Comparison of ENCODE assay signal across 8 cellular contexts in genomic region chr1:175191654-175192053, GRCh38. TPM values are rescaled to one million over a fixed set of nuclear protein-coding genes. Genes with fewer than 3 reads are reported as not detected.
DNase-seq lines count a peak whose midpoint lies in the region; ATAC-seq, FAIRE-seq and TF ChIP-seq lines count a peak whose summit lies in the region.

No MANE protein-coding gene starts in this region.

- H3K4me1 Mint-ChIP-seq in H9, result peaks cover 8 to 11% of the 10 kb centered on the region in 2 experiments; a peak in 3 of 4 replicates
- peaks cover 4% of the 10 kb centered on the region for H3K4me1 Mint-ChIP-seq in neural crest cell

- no peak overlapping the region for H3K4ac ChIP-seq in H9 (ENCODE audit: low read depth, low read length)

- H3K56ac ChIP-seq in H9 (ENCODE audit: insufficient read length, low read depth, low read length), result no peak overlapping the region

- H2AK5ac ChIP-seq in H9 (ENCODE audit: insufficient read length, low read length), result no peak overlapping the region

- no peak overlapping the region for H3K9ac ChIP-seq in H9 (ENCODE audit: extremely low read depth, insufficient read length, low read length)

- peak overlapping the region; percentile 60; the same call in 1 of the 2 replicates for H3K4me3 ChIP-seq in SJCRH30
- peak overlapping the region; percentile 47 to 75 for H3K4me3 ChIP-seq in esophagus (ENCODE audit: low read depth in 1 of 2, low read length in 2 of 2)

- H3K23ac ChIP-seq in H9 (ENCODE audit: insufficient read length, low read depth, low read length), result no peak overlapping the region

- no peak for TF ChIP-seq POLR2A in H54 (IDR thresholded peaks at IDR 0.05; ENCODE audit: low read depth, low read length)

- peak; percentile 58 for DNase-seq in DMS53 (lab: John Stamatoyannopoulos, UW)
- DNase-seq in H9, result no peak
- no peak for DNase-seq in SJCRH30
- DNase-seq in neural crest cell (ENCODE audit: low read depth, low spot score), result no peak
- DNase-seq in epidermal melanocyte (ENCODE audit: insufficient read length, low spot score), result no peak
- DNase-seq in H54 (ENCODE audit: insufficient read length, low spot score), result no peak

- no CpG with 5 or more reads among the region's 7 CpGs for WGBS in H9 (ENCODE audit: extremely low coverage, insufficient read length, low lambda C conversion rate)
- WGBS in esophagus, 2 donors, result 6 to 7% methylated on average over 7 of the region's 7 CpGs

- H3K27me3 ChIP-seq in H9 (ENCODE audit: insufficient read depth, low read length) (peaks cover 2% of the 10 kb centered on the region; the same call in 1 of the 2 replicates), SJCRH30 (no peaks in the 10 kb centered on the region), esophagus (ENCODE audit: control insufficient read depth in 1 of 2, insufficient read depth in 2 of 2, low read length in 2 of 2) (peaks cover 0 to 3% of the 10 kb centered on the region in 2 donors)

- H3K27ac Mint-ChIP-seq in H9, result no peak overlapping the region
- H3K27ac Mint-ChIP-seq in neural crest cell (ENCODE audit: unreplicated experiment), result no peak overlapping the region

- no peaks in the 10 kb centered on the region for H4K20me1 ChIP-seq in H9 (ENCODE audit: control insufficient read depth, insufficient read depth, insufficient read length)

- H3K4me3 Mint-ChIP-seq in H9 (peak overlapping the region; percentile 77 to 92), neural crest cell (peak overlapping the region; percentile 88)

- no peak for FAIRE-seq in H54 (lab: Jason Lieb, UNC)

- no peaks in the 10 kb centered on the region for H3K36me3 Mint-ChIP-seq in H9 (ENCODE audit: insufficient read depth in 1 of 3, low read depth in 3 of 3)
- no peaks in the 10 kb centered on the region for H3K36me3 Mint-ChIP-seq in neural crest cell (ENCODE audit: low read depth)

- H3K27me3 Mint-ChIP-seq in H9 (ENCODE audit: low read depth) (peaks cover 30% of the 10 kb centered on the region), neural crest cell (ENCODE audit: low read depth) (peaks cover 66% of the 10 kb centered on the region)

- TF ChIP-seq CTCF in H9 (conservative IDR thresholded peaks at IDR 0.05), result no peak
- TF ChIP-seq CTCF in neural crest cell (conservative IDR thresholded peaks at IDR 0.05), result no peak

- no peak overlapping the region for H2BK15ac ChIP-seq in H9 (ENCODE audit: low read depth, low read length)

- H3K36me3 ChIP-seq in SJCRH30, result no peaks in the 10 kb centered on the region
- H3K36me3 ChIP-seq in esophagus (ENCODE audit: control insufficient read depth in 2 of 2, insufficient read depth in 2 of 2, low read length in 1 of 2), result no peaks in the 10 kb centered on the region

- no peaks in the 10 kb centered on the region for H3K79me2 ChIP-seq in H9 (ENCODE audit: insufficient read depth, low read length)

- no peak for ATAC-seq in HG03159 (IDR thresholded peaks at IDR 0.05; ENCODE audit: unreplicated experiment)

- no peak overlapping the region for H4K5ac ChIP-seq in H9 (ENCODE audit: insufficient read length, low read depth, low read length)

- H3K79me1 ChIP-seq in H9 (ENCODE audit: insufficient read depth, low read depth, low read length, poor library complexity, severe bottlenecking), result no peaks in the 10 kb centered on the region

- no peak overlapping the region for H4K8ac ChIP-seq in H9 (replicated peaks; ENCODE audit: insufficient read length, low read depth, low read length)

- H2BK5ac ChIP-seq in H9 (ENCODE audit: insufficient read length, low read length), result no peak overlapping the region

- H3T11ph ChIP-seq in H9 (ENCODE audit: low read length), result no peak overlapping the region

- H3K9me3 Mint-ChIP-seq in H9, result no peaks in the 10 kb centered on the region
- H3K9me3 Mint-ChIP-seq in neural crest cell, result no peaks in the 10 kb centered on the region

- no peak overlapping the region for H3K27ac ChIP-seq in H9 (ENCODE audit: insufficient read length, low read depth, low read length)
- H3K27ac ChIP-seq in SJCRH30, result no peak overlapping the region
- peak overlapping the region; percentile 82 to 85 for H3K27ac ChIP-seq in esophagus (ENCODE audit: low read depth in 2 of 2, low read length in 1 of 2)

- H2BK120ac ChIP-seq in H9 (ENCODE audit: low read depth, low read length, poor library complexity, severe bottlenecking), result no peak overlapping the region

- no peaks in the 10 kb centered on the region for H3K9me3 ChIP-seq in H9 (ENCODE audit: control insufficient read depth, low read depth, low read length)
- H3K9me3 ChIP-seq in SJCRH30 (replicated peaks), result no peaks in the 10 kb centered on the region
- no peaks in the 10 kb centered on the region for H3K9me3 ChIP-seq in esophagus (ENCODE audit: control insufficient read depth in 2 of 2, insufficient read depth in 1 of 2, low read depth in 1 of 2, low read length in 1 of 2)

- no peak overlapping the region for H3K14ac ChIP-seq in H9 (ENCODE audit: insufficient read depth, low read length)

- H3K18ac ChIP-seq in H9 (ENCODE audit: insufficient read length, low read depth, low read length), result no peak overlapping the region

- no peak overlapping the region for H2BK12ac ChIP-seq in H9 (ENCODE audit: insufficient read length, low read depth, low read length)

- peak overlapping the region; percentile 66 for H3K4me2 ChIP-seq in H9 (ENCODE audit: insufficient read depth, insufficient read length, low read length)

- H3K23me2 ChIP-seq in H9 (ENCODE audit: insufficient read length, low read depth, low read length, poor library complexity, severe bottlenecking), result peaks cover 18% of the 10 kb centered on the region

- no peak overlapping the region for H2AFZ ChIP-seq in H9 (ENCODE audit: low read length)

- no peak overlapping the region for H4K91ac ChIP-seq in H9 (ENCODE audit: insufficient read length, low read depth, low read length)

- H3K4me1 ChIP-seq in H9 (ENCODE audit: insufficient read depth, low read length) (no peaks in the 10 kb centered on the region), SJCRH30 (peaks cover 4% of the 10 kb centered on the region), esophagus (ENCODE audit: control insufficient read depth in 2 of 2, insufficient read depth in 2 of 2, low read length in 1 of 2) (peaks cover 0 to 3% of the 10 kb centered on the region in 2 donors)

- no peak overlapping the region for H2BK20ac ChIP-seq in H9 (ENCODE audit: low read depth, low read length, poor library complexity, severe bottlenecking)

RNA-seq across cellular contexts. Expression of gene KIAA0040, which starts 0.9 kb away (rescaled TPM):
- 5.0 and 5.2 TPM in 2 replicates for total RNA-seq in H9 (2021)
- 1.7 and 2.1 TPM in 2 replicates for total RNA-seq in SJCRH30 (2014; rRNA removed; shearing (Covaris generic))
- polyA plus RNA-seq in esophagus, result 1 to 10 TPM; 2.3 to 4.0 TPM
- total RNA-seq in neural crest cell, result 0.14 and 0.42 TPM in 2 replicates

Comparison
In these comparisons a context has a peak if more than half of its experiments do, and no peak if none do; other contexts are left out.
1. H3K27ac ChIP-seq: peak in esophagus (2 of 2); none in H9 (single experiment) and SJCRH30 (single experiment).